ENCODE assay signal across 1 cellular context in genomic region chr1:2306151-2306978, GRCh38.
TF ChIP-seq lines count a peak whose summit lies in the region.

No MANE protein-coding gene starts in this region.

TF ChIP-seq in H1, 55 proteins besides CTCF, POLR2A, EP300 and RAD21:
- TF ChIP-seq MAX (IDR thresholded peaks at IDR 0.05) = no peak
- peak; percentile 51; the same call in 1 of the 2 replicates for TF ChIP-seq GABPA (IDR thresholded peaks at IDR 0.05; ENCODE audit: borderline replicate concordance, insufficient read depth, low read length)
